8 cellular contexts compared by ENCODE assay signal in the genomic region with DNA sequence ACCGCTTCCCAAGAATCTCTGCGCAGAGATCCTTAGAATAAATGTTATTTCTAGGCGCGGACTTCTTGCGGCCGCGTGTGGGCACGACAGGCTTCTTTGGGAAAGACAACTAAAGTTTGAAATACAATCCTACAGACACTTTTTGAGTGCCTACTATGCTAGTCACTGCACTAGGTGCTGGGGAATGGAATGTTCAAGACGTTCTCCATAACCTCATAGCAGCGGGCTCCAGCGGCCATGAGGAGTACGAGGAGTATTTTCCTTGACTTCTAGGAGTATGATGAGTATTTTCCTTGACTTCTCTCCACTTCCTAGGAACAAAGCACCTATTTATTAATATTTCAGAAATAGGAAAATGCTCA. TPM values are rescaled to one million over a fixed set of nuclear protein-coding genes. Genes with fewer than 3 reads are reported as not detected.
A peak's percentile ranks its signal among the peaks of the same experiment; 100 is the strongest.
DNase-seq lines count a peak whose midpoint lies in the region; ATAC-seq, FAIRE-seq and TF ChIP-seq lines count a peak whose summit lies in the region.

No MANE protein-coding gene starts in this region.

- H3K27me3 Mint-ChIP-seq in activated CD4-positive, alpha-beta T cell treated with anti-CD3 and anti-CD28 coated beads for 36 hours = peaks cover 3% of the 10 kb centered on the region
- H3K27me3 Mint-ChIP-seq in endothelial cell (ENCODE audit: unreplicated experiment) = peaks cover 5% of the 10 kb centered on the region

- FAIRE-seq in frontal cortex (lab: Jason Lieb, UNC) = no peak

- H3K27ac ChIP-seq in HL-60 (replicated peaks) (0 out of 2 replicates have a peak overlapping the region, but pooled peaks have one; percentile 10), substantia nigra (ENCODE audit: low read depth, low read length, poor library complexity, severe bottlenecking) (peak overlapping the region; percentile 70)

- intact Hi-C loops in activated CD4-positive, alpha-beta T cell treated with anti-CD3 and anti-CD28 coated beads for 36 hours (cut with DNase I, micrococcal nuclease) = loop anchor here (1.0 to 10.0 kb wide), 7 partner anchors 111 to 913 kb away; a partner anchor contains a TSS

- CTCF ChIA-PET in activated CD4-positive, alpha-beta T cell treated with anti-CD3 and anti-CD28 coated beads for 36 hours (lab: Charles Lee) = no interaction called here

- peaks cover 8% of the 10 kb centered on the region for H3K36me3 Mint-ChIP-seq in activated CD4-positive, alpha-beta T cell treated with anti-CD3 and anti-CD28 coated beads for 36 hours (ENCODE audit: low read depth)
- H3K36me3 Mint-ChIP-seq in endothelial cell (ENCODE audit: low read depth, unreplicated experiment) = peaks cover 11% of the 10 kb centered on the region

- peak overlapping the region; percentile 73 for H3K27ac Mint-ChIP-seq in activated CD4-positive, alpha-beta T cell treated with anti-CD3 and anti-CD28 coated beads for 36 hours
- no peak overlapping the region for H3K27ac Mint-ChIP-seq in endothelial cell (ENCODE audit: unreplicated experiment)

- TF ChIP-seq CTCF in HL-60 (IDR thresholded peaks at IDR 0.05; ENCODE audit: insufficient read depth, low read length) (no peak), endothelial cell (IDR thresholded peaks at IDR 0.05; ENCODE audit: unreplicated experiment) (no peak)

- DNase-seq in activated CD4-positive, alpha-beta T cell treated with anti-CD3 and anti-CD28 coated beads for 36 hours = no peak
- DNase-seq in activated CD4-positive, alpha-beta T cell treated with anti-CD3 and anti-CD28 coated beads for 4 hours = no peak
- DNase-seq in HL-60 (ENCODE audit: low read depth in 1 of 2, low spot score in 1 of 2) (no peak), endothelial cell (ENCODE audit: low spot score) (no peak), substantia nigra (lab: John Stamatoyannopoulos, UW) (peak in 1 of 49 donors; percentile 9), frontal cortex (ENCODE audit: low spot score in 2 of 2) (no peak), NCI-H1105 treated with DMSO at 0.1 percent for 48 hours (lab: John Stamatoyannopoulos, UW) (no peak), ureter (ENCODE audit: low spot score) (no peak)

- ATAC-seq in activated CD4-positive, alpha-beta T cell treated with anti-CD3 and anti-CD28 coated beads for 36 hours = no peak

- H3K4me1 Mint-ChIP-seq in activated CD4-positive, alpha-beta T cell treated with anti-CD3 and anti-CD28 coated beads for 36 hours = peaks cover 16% of the 10 kb centered on the region
- H3K4me1 Mint-ChIP-seq in endothelial cell (ENCODE audit: unreplicated experiment) = peaks cover 11% of the 10 kb centered on the region

- no peaks in the 10 kb centered on the region for H3K9me3 Mint-ChIP-seq in activated CD4-positive, alpha-beta T cell treated with anti-CD3 and anti-CD28 coated beads for 36 hours (ENCODE audit: low read depth)
- no peaks in the 10 kb centered on the region for H3K9me3 Mint-ChIP-seq in endothelial cell (ENCODE audit: unreplicated experiment)

- peak overlapping the region; percentile 34 for H3K4me3 ChIP-seq in HL-60 (replicated peaks; ENCODE audit: insufficient read depth, low read length)

- no peaks in the 10 kb centered on the region for H3K27me3 ChIP-seq in HL-60 (ENCODE audit: insufficient read depth, poor library complexity, severe bottlenecking)

- POLR2A ChIA-PET in activated CD4-positive, alpha-beta T cell treated with anti-CD3 and anti-CD28 coated beads for 36 hours (lab: Charles Lee) = no interaction called here

- H3K4me3 Mint-ChIP-seq in activated CD4-positive, alpha-beta T cell treated with anti-CD3 and anti-CD28 coated beads for 36 hours = peak overlapping the region; percentile 90
- H3K4me3 Mint-ChIP-seq in endothelial cell (ENCODE audit: unreplicated experiment) = peak overlapping the region; percentile 98

RNA-seq across cellular contexts. Expression of a gene that starts 0.6 kb away (rescaled TPM):
- 10 to 100 TPM; 14.7 to 24.3 TPM for total RNA-seq in activated CD4-positive, alpha-beta T cell treated with anti-CD3 and anti-CD28 coated beads for 36 hours
- total RNA-seq in endothelial cell (ENCODE audit: unreplicated experiment) = 49.2 TPM
- total RNA-seq in frontal cortex = 47.3 TPM
- total RNA-seq in ureter = 34.7 TPM
